In genomic region chr3:62604746-62605351, GRCh38 we compare ENCODE assay signal across 1 cellular context.
TF ChIP-seq lines count a peak whose summit lies in the region.

No MANE protein-coding gene starts in this region.

TF ChIP-seq in IMR-90, 13 proteins besides CTCF, POLR2A, EP300 and RAD21 (continued from another document):
- TF ChIP-seq, protein P1, sequence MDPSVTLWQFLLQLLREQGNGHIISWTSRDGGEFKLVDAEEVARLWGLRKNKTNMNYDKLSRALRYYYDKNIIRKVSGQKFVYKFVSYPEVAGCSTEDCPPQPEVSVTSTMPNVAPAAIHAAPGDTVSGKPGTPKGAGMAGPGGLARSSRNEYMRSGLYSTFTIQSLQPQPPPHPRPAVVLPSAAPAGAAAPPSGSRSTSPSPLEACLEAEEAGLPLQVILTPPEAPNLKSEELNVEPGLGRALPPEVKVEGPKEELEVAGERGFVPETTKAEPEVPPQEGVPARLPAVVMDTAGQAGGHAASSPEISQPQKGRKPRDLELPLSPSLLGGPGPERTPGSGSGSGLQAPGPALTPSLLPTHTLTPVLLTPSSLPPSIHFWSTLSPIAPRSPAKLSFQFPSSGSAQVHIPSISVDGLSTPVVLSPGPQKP (IDR thresholded peaks at IDR 0.05; ENCODE audit: borderline replicate concordance, low read depth, low read length) = no peak
- TF ChIP-seq FOS (IDR thresholded peaks at IDR 0.05; ENCODE audit: low read depth, low read length) (no peak), MAZ (IDR thresholded peaks at IDR 0.05; ENCODE audit: borderline replicate concordance, low read depth, low read length) (no peak)
